Comparison of ENCODE assay signal across 8 cellular contexts in genomic region chr14:101875726-101876268, GRCh38.
DNase-seq lines count a peak whose midpoint lies in the region; ATAC-seq and FAIRE-seq lines count a peak whose summit lies in the region.

No MANE protein-coding gene starts in this region.

- FAIRE-seq in islet of Langerhans (lab: Jason Lieb, UNC) = peak; percentile 24

- ATAC-seq in GM21576 (IDR thresholded peaks at IDR 0.05; ENCODE audit: unreplicated experiment) (peak; percentile 17), left colon (no peak), HG02610 (IDR thresholded peaks at IDR 0.05; ENCODE audit: unreplicated experiment) (no peak)

- peak overlapping the region; percentile 66 for H3K4me3 ChIP-seq in GM08714 (ENCODE audit: low read length)

- DNase-seq in NCI-H526 treated with DMSO at 0.1 percent for 48 hours (lab: John Stamatoyannopoulos, UW) (peak; percentile 89), HuH-7 (ENCODE audit: low spot score) (no peak), substantia nigra (lab: John Stamatoyannopoulos, UW) (no peak), left colon (no peak)

- intact Hi-C loops in left colon (cut with DNase I, micrococcal nuclease) = loop anchor here in 1 of 2 donors (10.0 kb wide), 1 partner anchor 111 kb away; the partner anchor contains the start of gene PPP2R5C

- no peak overlapping the region for H3K27ac ChIP-seq in substantia nigra (ENCODE audit: low read depth, low read length, poor library complexity, severe bottlenecking)
